30 cellular contexts compared by ENCODE assay signal in the genomic region with DNA sequence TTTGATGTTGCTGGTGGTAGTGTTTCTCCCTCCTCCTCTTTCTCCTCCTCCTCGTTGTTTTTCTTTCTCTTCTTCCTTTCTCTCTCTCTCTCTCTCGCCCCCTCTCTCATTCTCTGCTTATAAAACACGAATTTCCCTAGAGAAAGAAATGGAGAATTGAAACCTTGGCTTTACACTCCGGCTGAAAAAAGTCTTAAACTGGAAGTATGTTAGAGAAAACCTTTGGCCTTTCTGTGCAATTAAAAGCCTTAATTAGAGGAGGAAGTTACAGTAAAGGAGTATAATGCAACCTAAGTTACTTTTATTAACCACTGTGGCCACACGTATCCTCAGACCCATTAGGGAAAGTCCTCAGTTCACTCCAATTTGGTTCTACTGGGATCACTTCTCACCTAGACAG.
"Had no signal": no experiment of that assay in that cellular context is flagged by ENCODE, and none has a peak within 500 bp of the region (broad histone marks: within the 10 kb centered on the region; RNA-seq: fewer than 3 reads in every experiment).

No MANE protein-coding gene starts in this region.

- H3K27me3 ChIP-seq: body of pancreas, esophagus muscularis mucosa, foreskin keratinocyte, gastrocnemius medialis, heart left ventricle had no signal

- DNase-seq: activated CD4-positive, alpha-beta memory T cell treated with anti-CD3 and anti-CD28 coated beads for 36 hours; activated CD4-positive, alpha-beta T cell treated with anti-CD3 and anti-CD28 coated beads for 36 hours; activated CD4-positive, alpha-beta T cell treated with anti-CD3 and anti-CD28 coated beads, Interleukin-2, amount 10 ng/mL, durations not matched to agents 24 days and 14 days; activated CD4-positive, CD25-positive, alpha-beta regulatory T cell; activated CD4-positive, CD25-positive, alpha-beta regulatory T cell treated with anti-CD3 and anti-CD28 coated beads, Interleukin-2, amount 50 U/mL, for 72 hours; activated CD8-positive, alpha-beta memory T cell treated with anti-CD3 and anti-CD28 coated beads, Interleukin-2, amount 10 ng/mL, durations not matched to agents 7 days and 5 days; activated CD8-positive, alpha-beta memory T cell treated with anti-CD3 and anti-CD28 coated beads, Interleukin-2, amount 50 U/mL, for 4 hours; activated CD8-positive, alpha-beta T cell treated with anti-CD3 and anti-CD28 coated beads, Interleukin-2, amount 10 ng/mL, durations not matched to agents 7 days and 5 days; activated gamma-delta T cell; activated naive CD4-positive, alpha-beta T cell; activated naive CD4-positive, alpha-beta T cell treated with anti-CD3 and anti-CD28 coated beads, Interleukin-2, amount 10 ng/mL, durations not matched to agents 7 days and 5 days; activated naive CD8-positive, alpha-beta T cell treated with anti-CD3 and anti-CD28 coated beads, Interleukin-2, amount 10 ng/mL, durations not matched to agents 7 days and 5 days; activated T-cell treated with anti-CD3 and anti-CD28 coated beads, Interleukin-2, amount 50 U/mL, for 24 hours; activated T-cell treated with anti-CD3 and anti-CD28 coated beads, Interleukin-2, amount 50 U/mL, for 72 hours; amygdala; aorta; body of pancreas; caudate nucleus; cortex of kidney; dermis blood vessel endothelial cell; effector CD4-positive, alpha-beta T cell; effector memory CD8-positive, alpha-beta T cell; erythroblast; foreskin keratinocyte; gastrocnemius medialis; glutamatergic neuron; heart left ventricle; T-helper 17 cell; T1000 had no signal

- H3K4me1 ChIP-seq: body of pancreas, esophagus muscularis mucosa, foreskin keratinocyte, gastrocnemius medialis, heart left ventricle had no signal

- H3K36me3 ChIP-seq: esophagus muscularis mucosa, gastrocnemius medialis, heart left ventricle had no signal

- H3K9me3 ChIP-seq: body of pancreas, gastrocnemius medialis had no signal

- H3K27ac ChIP-seq: body of pancreas, esophagus muscularis mucosa, foreskin keratinocyte, gastrocnemius medialis, heart left ventricle had no signal

- H3K4me3 ChIP-seq: body of pancreas, esophagus muscularis mucosa, gastrocnemius medialis, heart left ventricle had no signal
